In the genomic region with DNA sequence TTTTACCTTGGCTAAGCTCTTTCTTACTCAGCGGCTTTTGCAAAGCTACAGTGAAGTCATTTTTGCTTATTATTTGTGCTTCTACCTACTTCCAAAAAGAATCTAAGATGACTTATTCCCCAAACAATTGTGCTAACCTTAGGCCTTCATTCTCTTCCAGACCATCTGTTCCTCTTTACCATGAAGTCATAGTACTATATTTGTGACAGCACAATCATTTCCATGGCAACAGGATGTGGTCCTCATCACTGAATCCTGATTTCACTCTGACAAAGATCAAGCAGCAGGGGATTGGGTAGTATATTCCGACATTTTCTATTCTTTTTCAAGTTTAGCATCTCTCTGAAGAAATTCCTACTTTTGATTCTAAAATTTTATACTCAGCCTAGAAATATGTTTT, we compare ENCODE assay signal across 1 cellular context.
TF ChIP-seq lines count a peak whose summit lies in the region.

No MANE protein-coding gene starts in this region.

TF ChIP-seq in K562, 482 proteins besides CTCF, POLR2A, EP300 and RAD21:
- no peak for TF ChIP-seq MAFK (IDR thresholded peaks at IDR 0.05; ENCODE audit: low read length)
- TF ChIP-seq RFX1 (IDR thresholded peaks at IDR 0.05), result peak; percentile 42
- TF ChIP-seq MAFG (tag; conservative IDR thresholded peaks at IDR 0.05), result no peak
- no peak for TF ChIP-seq NELFE (IDR thresholded peaks at IDR 0.05; ENCODE audit: insufficient read depth, insufficient read length)
